In the genomic region with DNA sequence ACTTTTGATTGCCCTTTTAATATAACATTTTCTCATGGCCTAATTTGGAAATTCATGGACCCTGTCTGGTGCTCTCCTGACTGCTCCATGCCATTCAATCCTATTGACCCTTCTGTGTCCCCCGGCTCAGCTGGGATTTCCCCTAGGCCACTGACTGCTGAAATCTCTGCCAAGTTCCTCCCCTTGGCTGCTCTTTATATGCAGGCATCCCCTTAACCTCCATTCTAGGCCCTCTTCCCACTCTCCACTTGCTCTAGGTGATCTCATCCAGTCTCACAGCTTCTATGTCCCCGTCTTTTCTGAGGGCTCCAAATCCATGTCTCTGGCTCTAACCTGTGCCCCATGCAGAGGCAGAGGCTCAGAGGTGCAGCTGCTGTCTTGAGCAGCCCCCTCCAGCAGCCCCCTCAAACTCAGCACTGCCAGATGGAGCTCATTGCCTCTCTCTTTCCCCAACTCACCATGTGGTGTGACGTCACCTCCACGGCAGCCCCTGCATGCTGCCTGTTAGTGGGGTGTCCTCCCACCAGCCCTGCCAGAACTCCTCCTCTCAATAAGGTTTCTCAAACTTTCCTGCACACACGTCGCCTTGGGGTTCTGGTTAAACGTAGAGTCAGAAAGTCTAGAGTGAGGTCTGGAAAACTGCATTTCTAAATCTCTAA, we compare ENCODE assay signal across 1 cellular context.
TF ChIP-seq lines count a peak whose summit lies in the region.

No MANE protein-coding gene starts in this region.

TF ChIP-seq in HEK293, 187 proteins besides CTCF, POLR2A, EP300 and RAD21 (continued from another document):
- no peak for TF ChIP-seq ZBTB26 (tag by site-specific recombination; optimal IDR thresholded peaks at IDR 0.05)
- no peak for TF ChIP-seq ZNF416 (tag by site-specific recombination; IDR thresholded peaks at IDR 0.05)
- TF ChIP-seq ZNF146 (tag by site-specific recombination; IDR thresholded peaks at IDR 0.05): no peak
- TF ChIP-seq ZNF398 (tag by site-specific recombination; IDR thresholded peaks at IDR 0.05): no peak
- no peak for TF ChIP-seq ZNF184 (tag by site-specific recombination; IDR thresholded peaks at IDR 0.05)
- peak; percentile 42; the same call in 1 of the 2 replicates for TF ChIP-seq ZNF335 (tag by site-specific recombination; conservative IDR thresholded peaks at IDR 0.05)
